In the genomic region with DNA sequence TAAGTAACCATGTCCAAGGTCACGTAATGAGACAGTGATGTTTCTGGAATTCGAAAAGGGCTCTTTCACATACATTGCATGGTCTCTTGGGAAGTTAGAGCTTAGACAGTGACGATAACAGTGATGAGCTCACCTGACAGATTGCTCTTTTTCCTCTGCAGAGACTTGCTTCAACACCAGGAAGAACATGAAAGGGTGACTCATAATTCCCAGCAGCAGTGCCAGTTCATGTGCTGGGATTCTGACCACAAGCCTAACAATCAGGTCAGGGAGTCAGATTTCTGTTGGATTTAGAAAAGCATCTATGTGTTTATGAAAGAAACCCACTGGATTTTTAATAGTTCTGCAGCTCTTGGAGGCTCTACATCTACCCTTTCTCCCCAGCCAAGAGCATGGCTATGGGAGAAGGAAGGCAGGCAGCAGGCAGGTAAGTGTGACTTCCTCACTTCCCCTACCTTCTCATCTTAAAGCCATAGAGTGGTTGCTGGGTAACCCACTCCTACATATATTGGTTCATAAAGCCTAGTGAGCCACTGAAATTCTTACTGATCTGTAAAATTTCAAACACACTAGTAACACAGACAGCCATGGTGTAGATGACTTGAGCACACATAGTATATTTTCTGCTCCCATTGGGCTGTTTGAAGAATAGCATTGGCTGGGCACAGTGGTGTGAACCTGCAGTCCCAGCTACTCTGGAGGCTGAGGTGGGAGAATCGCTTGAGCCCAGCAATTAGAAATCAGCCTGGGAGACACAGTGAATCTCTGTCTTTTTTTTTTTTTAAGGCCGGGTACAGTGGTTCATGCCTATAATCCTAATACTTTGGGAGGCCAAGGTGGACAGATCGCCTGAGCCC, we compare ENCODE assay signal across 9 cellular contexts. TPM values are rescaled to one million over a fixed set of nuclear protein-coding genes. Genes with fewer than 3 reads are reported as not detected.
DNase-seq lines count a peak whose midpoint lies in the region; ATAC-seq and TF ChIP-seq lines count a peak whose summit lies in the region.
"Had no signal": no experiment of that assay in that cellular context is flagged by ENCODE, and none has a peak within 500 bp of the region (broad histone marks: within the 10 kb centered on the region; RNA-seq: fewer than 3 reads in every experiment).

No MANE protein-coding gene starts in this region.

- H3K27me3 ChIP-seq in upper lobe of left lung (no peaks in the 10 kb centered on the region), aorta (ENCODE audit: control insufficient read depth in 1 of 2, insufficient read depth in 2 of 2, low read length in 1 of 2) (no peaks in the 10 kb centered on the region)
- H3K27me3 ChIP-seq: ovary had no signal

- no peak overlapping the region for H3K27ac ChIP-seq in upper lobe of left lung
- H3K27ac ChIP-seq in aorta (ENCODE audit: low read depth in 1 of 2, low read length in 2 of 2): no peak overlapping the region
- H3K27ac ChIP-seq: ovary had no signal

- no peak overlapping the region for H3K4me3 Mint-ChIP-seq in activated CD8-positive, alpha-beta memory T cell treated with anti-CD3 and anti-CD28 coated beads, Interleukin-2, amount 10 ng/mL, durations not matched to agents 7 days and 5 days

- H3K4me1 Mint-ChIP-seq in activated CD8-positive, alpha-beta memory T cell treated with anti-CD3 and anti-CD28 coated beads, Interleukin-2, amount 10 ng/mL, durations not matched to agents 7 days and 5 days: peaks cover 36% of the 10 kb centered on the region

- H3K9me3 ChIP-seq in upper lobe of left lung (no peaks in the 10 kb centered on the region), aorta (ENCODE audit: control insufficient read depth, low read length) (no peaks in the 10 kb centered on the region)
- H3K9me3 ChIP-seq: ovary had no signal

- intact Hi-C loops in aorta (cut with DNase I): no loop called here

- H3K4me1 ChIP-seq in upper lobe of left lung (peaks cover 0 to 3% (median 0%) of the 10 kb centered on the region in 4 donors), aorta (ENCODE audit: control insufficient read depth in 1 of 2, insufficient read depth in 2 of 2, low read length in 2 of 2) (peaks cover 0 to 2% of the 10 kb centered on the region in 2 donors)

- no peaks in the 10 kb centered on the region for H3K27me3 Mint-ChIP-seq in activated CD8-positive, alpha-beta memory T cell treated with anti-CD3 and anti-CD28 coated beads, Interleukin-2, amount 10 ng/mL, durations not matched to agents 7 days and 5 days

- H3K4me3 ChIP-seq in upper lobe of left lung (no peak overlapping the region), aorta (ENCODE audit: low read length in 2 of 2) (no peak overlapping the region)
- H3K4me3 ChIP-seq: ovary had no signal

- no peak for TF ChIP-seq POLR2A in upper lobe of left lung (IDR thresholded peaks at IDR 0.05)

- TF ChIP-seq EP300 in upper lobe of left lung (IDR thresholded peaks at IDR 0.05): peak in 1 of 4 donors; percentile 31

- ATAC-seq in activated CD8-positive, alpha-beta memory T cell treated with anti-CD3 and anti-CD28 coated beads, Interleukin-2, amount 10 ng/mL, durations not matched to agents 7 days and 5 days: no peak
- ATAC-seq in upper lobe of left lung (ENCODE audit: low FRiP score in 2 of 2) (peak; percentile 46 to 90), aorta (ENCODE audit: low FRiP score) (no peak)

- CTCF ChIA-PET in activated CD8-positive, alpha-beta memory T cell treated with anti-CD3 and anti-CD28 coated beads, Interleukin-2, amount 10 ng/mL, durations not matched to agents 7 days and 5 days (lab: Charles Lee): interaction anchor here (2.2 kb wide), 1 partner anchor 70 kb away, joined by 7 read pairs; no protein-coding TSS in a partner anchor

- no peak for DNase-seq in activated CD8-positive, alpha-beta memory T cell treated with anti-CD3 and anti-CD28 coated beads, Interleukin-2, amount 10 ng/mL, durations not matched to agents 7 days and 5 days
- DNase-seq in activated CD8-positive, alpha-beta memory T cell treated with anti-CD3 and anti-CD28 coated beads, Interleukin-2, amount 50 U/mL, for 48 hours: no peak
- peak; percentile 74 for DNase-seq in RPMI7951 (ENCODE audit: low read depth)
- peak; percentile 49 for DNase-seq in foreskin melanocyte
- peak in 1 of 2 donors; percentile 67 for DNase-seq in upper lobe of left lung
- no peak for DNase-seq in aorta
- DNase-seq in stimulated activated CD4-positive, alpha-beta T cell treated with anti-CD3 and anti-CD28 coated beads, Interleukin-4, amount 100 ng/mL, for 24 hours: no peak
- no peak for DNase-seq in epidermal melanocyte (ENCODE audit: insufficient read length, low spot score)

- no peak for TF ChIP-seq CTCF in upper lobe of left lung (IDR thresholded peaks at IDR 0.05)

- no peaks in the 10 kb centered on the region for H3K9me3 Mint-ChIP-seq in activated CD8-positive, alpha-beta memory T cell treated with anti-CD3 and anti-CD28 coated beads, Interleukin-2, amount 10 ng/mL, durations not matched to agents 7 days and 5 days (ENCODE audit: low read depth)

- no peaks in the 10 kb centered on the region for H3K36me3 ChIP-seq in upper lobe of left lung
- H3K36me3 ChIP-seq in aorta (ENCODE audit: control insufficient read depth in 1 of 2, insufficient read depth in 2 of 2, low read length in 1 of 2): no peaks in the 10 kb centered on the region
- H3K36me3 ChIP-seq: ovary had no signal

- H3K36me3 Mint-ChIP-seq in activated CD8-positive, alpha-beta memory T cell treated with anti-CD3 and anti-CD28 coated beads, Interleukin-2, amount 10 ng/mL, durations not matched to agents 7 days and 5 days: peaks cover 3% of the 10 kb centered on the region

- H3K27ac Mint-ChIP-seq in activated CD8-positive, alpha-beta memory T cell treated with anti-CD3 and anti-CD28 coated beads, Interleukin-2, amount 10 ng/mL, durations not matched to agents 7 days and 5 days: peak overlapping the region; percentile 59

- WGBS in upper lobe of left lung, 2 donors: 88 to 89% methylated on average over 6 of the region's 6 CpGs
- 74 to 77% methylated on average over 6 of the region's 6 CpGs for WGBS in aorta, 2 donors

RNA-seq across cellular contexts. Expression of a gene that starts 44.4 kb away (rescaled TPM):
- total RNA-seq in activated CD8-positive, alpha-beta memory T cell treated with anti-CD3 and anti-CD28 coated beads, Interleukin-2, amount 10 ng/mL, durations not matched to agents 7 days and 5 days: 10 to 100 TPM; 63.6 to 70.2 TPM
- 10.1 and 15.1 TPM in 2 replicates for total RNA-seq in RPMI7951 (2014; rRNA removed; shearing (Covaris generic))
- 100 to 1,000 TPM in 1 of 6 donors, 10 to 100 TPM in 4, 1 to 10 TPM in 1; 5.2 to 134 (median 57.9) TPM for total RNA-seq in upper lobe of left lung
- 10 to 100 TPM; 27.0 to 34.3 TPM for total RNA-seq in aorta
- polyA plus RNA-seq in aorta: 10 to 100 TPM in 1 of 2 donors, 1 to 10 TPM in 1; 9.5 to 22.0 TPM

Comparison
In these comparisons a context has a peak if more than half of its experiments do, and no peak if none do; other contexts are left out.
1. ATAC-seq: peak in upper lobe of left lung (2 of 2); none in activated CD8-positive, alpha-beta memory T cell treated with anti-CD3 and anti-CD28 coated beads, Interleukin-2, amount 10 ng/mL, durations not matched to agents 7 days and 5 days (single experiment) and aorta (single experiment).
2. DNase-seq: peak in RPMI7951 (single experiment) and foreskin melanocyte (single experiment); none in activated CD8-positive, alpha-beta memory T cell treated with anti-CD3 and anti-CD28 coated beads, Interleukin-2, amount 10 ng/mL, durations not matched to agents 7 days and 5 days (single experiment), activated CD8-positive, alpha-beta memory T cell treated with anti-CD3 and anti-CD28 coated beads, Interleukin-2, amount 50 U/mL, for 48 hours (single experiment), aorta (0 of 2), stimulated activated CD4-positive, alpha-beta T cell treated with anti-CD3 and anti-CD28 coated beads, Interleukin-4, amount 100 ng/mL, for 24 hours (single experiment) and epidermal melanocyte (single experiment).